8 cellular contexts compared by ENCODE assay signal in the genomic region with DNA sequence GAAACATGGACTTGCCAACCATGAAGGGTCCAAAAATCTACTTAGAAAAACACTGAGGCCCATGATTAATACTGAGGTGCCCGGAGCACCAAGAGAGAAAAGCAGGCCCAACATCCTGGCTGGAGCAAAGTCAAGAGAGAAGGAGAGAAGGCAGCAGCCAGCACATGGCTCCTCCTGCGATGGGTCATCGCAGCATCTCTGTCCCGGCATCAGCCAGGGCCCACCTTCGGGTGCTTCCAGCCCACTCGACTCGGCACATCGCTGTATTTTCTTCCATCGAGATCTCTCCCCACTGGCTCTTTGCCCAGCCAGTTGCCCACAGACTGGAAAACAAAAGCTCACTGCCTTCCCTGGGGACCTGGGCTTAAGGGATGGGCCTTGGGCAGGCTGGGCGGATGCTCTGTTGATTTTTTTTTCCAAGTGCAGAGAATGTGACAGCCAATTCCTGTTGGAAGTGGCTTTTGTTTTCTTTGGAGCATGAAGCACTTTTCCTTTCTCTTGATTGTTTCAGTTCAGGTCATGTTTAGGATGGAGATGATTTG. TPM values are rescaled to one million over a fixed set of nuclear protein-coding genes. Genes with fewer than 3 reads are reported as not detected.
DNase-seq lines count a peak whose midpoint lies in the region; ATAC-seq and TF ChIP-seq lines count a peak whose summit lies in the region.

No MANE protein-coding gene starts in this region.

- intact Hi-C loops in Panc1 (cut with micrococcal nuclease; ENCODE audit: unreplicated experiment) (no loop called here), sciatic nerve (cut with DNase I) (no loop called here)
- intact Hi-C loops in activated T-helper 1 cell treated with anti-CD3 and anti-CD28 coated beads, Interleukin-12 subunit alpha, Interleukin-12 subunit beta, Interleukin-2, Interleukin-4 antibody, amounts not matched to agents 30 ng/mL and 10 ng/mL and 1 ng/mL, durations not matched to agents 14 hours and 24 hours and 36 hours (cut with micrococcal nuclease), result no loop called here

- CTCF ChIA-PET in Panc1 (lab: Charles Lee), result no interaction called here

- TF ChIP-seq CTCF in Panc1 (IDR thresholded peaks at IDR 0.05), result no peak
- no peak for TF ChIP-seq CTCF in fibroblast of villous mesenchyme (IDR thresholded peaks at IDR 0.05; ENCODE audit: insufficient read depth, low read depth, low read length)

- peaks cover 22% of the 10 kb centered on the region for H3K27me3 Mint-ChIP-seq in activated T-cell treated with anti-CD3 and anti-CD28 coated beads, Interleukin-2, amount 50 U/mL, for 72 hours (ENCODE audit: low read depth)
- H3K27me3 Mint-ChIP-seq in activated T-helper 1 cell treated with anti-CD3 and anti-CD28 coated beads, Interleukin-12 subunit alpha, Interleukin-12 subunit beta, Interleukin-2, Interleukin-4 antibody, amounts not matched to agents 30 ng/mL and 10 ng/mL and 1 ng/mL, durations not matched to agents 14 hours and 24 hours and 36 hours (ENCODE audit: insufficient read depth), result peaks cover 3% of the 10 kb centered on the region
- peaks cover 12% of the 10 kb centered on the region for H3K27me3 Mint-ChIP-seq in T-helper 17 cell

- DNase-seq in DMS153 treated with DMSO at 0.1 percent for 48 hours (lab: John Stamatoyannopoulos, UW; ENCODE audit: unreplicated experiment), result peak; percentile 84
- no peak for DNase-seq in Panc1 (ENCODE audit: low read depth, low spot score)
- DNase-seq in fibroblast of villous mesenchyme (ENCODE audit: low read depth), result peak; percentile 57
- peak; percentile 84 for DNase-seq in sciatic nerve (ENCODE audit: low spot score)
- DNase-seq in foreskin melanocyte, result no peak
- no peak for DNase-seq in activated T-cell treated with anti-CD3 and anti-CD28 coated beads, Interleukin-2, amount 50 U/mL, for 72 hours
- DNase-seq in activated T-helper 1 cell treated with anti-CD3 and anti-CD28 coated beads, Interleukin-12 subunit alpha, Interleukin-12 subunit beta, Interleukin-2, Interleukin-4 antibody, amounts not matched to agents 30 ng/mL and 10 ng/mL and 1 ng/mL, durations not matched to agents 14 hours and 24 hours and 36 hours (ENCODE audit: low spot score), result no peak
- no peak for DNase-seq in T-helper 17 cell

- in situ Hi-C loops in Panc1 (cut with HindIII; ENCODE audit: low pct_unique_long_range_greater_than_20kb, low sequenced_read_pairs), result no loop called here

- H3K9me3 Mint-ChIP-seq in activated T-cell treated with anti-CD3 and anti-CD28 coated beads, Interleukin-2, amount 50 U/mL, for 72 hours, result no peaks in the 10 kb centered on the region
- no peaks in the 10 kb centered on the region for H3K9me3 Mint-ChIP-seq in activated T-helper 1 cell treated with anti-CD3 and anti-CD28 coated beads, Interleukin-12 subunit alpha, Interleukin-12 subunit beta, Interleukin-2, Interleukin-4 antibody, amounts not matched to agents 30 ng/mL and 10 ng/mL and 1 ng/mL, durations not matched to agents 14 hours and 24 hours and 36 hours

- H3K36me3 Mint-ChIP-seq in activated T-cell treated with anti-CD3 and anti-CD28 coated beads, Interleukin-2, amount 50 U/mL, for 72 hours (ENCODE audit: insufficient read depth in 2 of 2), result peaks cover 0 to 2% of the 10 kb centered on the region in 2 donors
- peaks cover 2% of the 10 kb centered on the region for H3K36me3 Mint-ChIP-seq in activated T-helper 1 cell treated with anti-CD3 and anti-CD28 coated beads, Interleukin-12 subunit alpha, Interleukin-12 subunit beta, Interleukin-2, Interleukin-4 antibody, amounts not matched to agents 30 ng/mL and 10 ng/mL and 1 ng/mL, durations not matched to agents 14 hours and 24 hours and 36 hours (ENCODE audit: low read depth)
- no peaks in the 10 kb centered on the region for H3K36me3 Mint-ChIP-seq in T-helper 17 cell (ENCODE audit: low read depth)

- POLR2A ChIA-PET in Panc1 (lab: Charles Lee), result no interaction called here

- no peaks in the 10 kb centered on the region for H3K27me3 ChIP-seq in Panc1 (ENCODE audit: control insufficient read depth, insufficient read depth, low read length)

- H3K4me1 Mint-ChIP-seq in activated T-cell treated with anti-CD3 and anti-CD28 coated beads, Interleukin-2, amount 50 U/mL, for 72 hours (ENCODE audit: low read depth), result peaks cover 16% of the 10 kb centered on the region
- peaks cover 4% of the 10 kb centered on the region for H3K4me1 Mint-ChIP-seq in activated T-helper 1 cell treated with anti-CD3 and anti-CD28 coated beads, Interleukin-12 subunit alpha, Interleukin-12 subunit beta, Interleukin-2, Interleukin-4 antibody, amounts not matched to agents 30 ng/mL and 10 ng/mL and 1 ng/mL, durations not matched to agents 14 hours and 24 hours and 36 hours (ENCODE audit: low read depth)
- H3K4me1 Mint-ChIP-seq in T-helper 17 cell, result peaks cover 2% of the 10 kb centered on the region

- H3K4me3 Mint-ChIP-seq in activated T-cell treated with anti-CD3 and anti-CD28 coated beads, Interleukin-2, amount 50 U/mL, for 72 hours, result no peak overlapping the region
- H3K4me3 Mint-ChIP-seq in activated T-helper 1 cell treated with anti-CD3 and anti-CD28 coated beads, Interleukin-12 subunit alpha, Interleukin-12 subunit beta, Interleukin-2, Interleukin-4 antibody, amounts not matched to agents 30 ng/mL and 10 ng/mL and 1 ng/mL, durations not matched to agents 14 hours and 24 hours and 36 hours, result no peak overlapping the region
- no peak overlapping the region for H3K4me3 Mint-ChIP-seq in T-helper 17 cell

- no peaks in the 10 kb centered on the region for H3K36me3 ChIP-seq in Panc1 (ENCODE audit: control insufficient read depth, insufficient read depth, low read length)

- no peak overlapping the region for H3K4me3 ChIP-seq in Panc1 (ENCODE audit: low read depth in 2 of 2, low read length in 2 of 2)
- no peak overlapping the region for H3K4me3 ChIP-seq in fibroblast of villous mesenchyme (ENCODE audit: low read depth, low read length)

- peaks cover 26% of the 10 kb centered on the region for H3K4me1 ChIP-seq in Panc1 (ENCODE audit: control insufficient read depth, insufficient read depth, low read length)

- BruUV-seq in Panc1 (replicated peaks; lab: Mats Ljungman, UMichigan), result no TSS peak

- H3K9me3 ChIP-seq in Panc1 (ENCODE audit: control insufficient read depth, insufficient read depth, low read depth, low read length), result no peaks in the 10 kb centered on the region
- H3K9me3 ChIP-seq in T-helper 17 cell (ENCODE audit: control insufficient read depth, low read length, poor library complexity, severe bottlenecking), result no peaks in the 10 kb centered on the region

- ATAC-seq in Panc1 (peak; percentile 53; the same call in 1 of the 2 replicates), sciatic nerve (peak; percentile 92), T-helper 17 cell (no peak)
- no peak for ATAC-seq in activated T-cell treated with anti-CD3 and anti-CD28 coated beads, Interleukin-2, amount 50 U/mL, for 72 hours (replicated peaks in 1 of 2)

- H3K27ac ChIP-seq in Panc1 (ENCODE audit: low read length), result peak overlapping the region; percentile 81

- no peak overlapping the region for H3K27ac Mint-ChIP-seq in activated T-cell treated with anti-CD3 and anti-CD28 coated beads, Interleukin-2, amount 50 U/mL, for 72 hours
- no peak overlapping the region for H3K27ac Mint-ChIP-seq in activated T-helper 1 cell treated with anti-CD3 and anti-CD28 coated beads, Interleukin-12 subunit alpha, Interleukin-12 subunit beta, Interleukin-2, Interleukin-4 antibody, amounts not matched to agents 30 ng/mL and 10 ng/mL and 1 ng/mL, durations not matched to agents 14 hours and 24 hours and 36 hours
- no peak overlapping the region for H3K27ac Mint-ChIP-seq in T-helper 17 cell

RNA-seq across cellular contexts. Expression of gene CYB5B, which starts 58.1 kb away (rescaled TPM):
- total RNA-seq in Panc1 (2021; ENCODE audit: unreplicated experiment) (326 TPM), fibroblast of villous mesenchyme (109 and 142 TPM in 2 replicates), sciatic nerve (62.5 TPM), T-helper 17 cell (10 to 100 TPM; 32.8 to 42.4 TPM)
- 396 TPM for polyA plus RNA-seq in Panc1 (2012; ENCODE audit: insufficient read length)
- total RNA-seq in activated T-cell treated with anti-CD3 and anti-CD28 coated beads, Interleukin-2, amount 50 U/mL, for 72 hours, result 100 to 1,000 TPM; 176 to 197 TPM
- 157 and 166 TPM in 2 replicates for total RNA-seq in activated T-helper 1 cell treated with anti-CD3 and anti-CD28 coated beads, Interleukin-12 subunit alpha, Interleukin-12 subunit beta, Interleukin-2, Interleukin-4 antibody, amounts not matched to agents 30 ng/mL and 10 ng/mL and 1 ng/mL, durations not matched to agents 14 hours and 24 hours and 36 hours

Comparison
In these comparisons a context has a peak if more than half of its experiments do, and no peak if none do; other contexts are left out.
1. DNase-seq: peak in DMS153 treated with DMSO at 0.1 percent for 48 hours (single experiment), fibroblast of villous mesenchyme (single experiment) and sciatic nerve (single experiment); none in Panc1 (single experiment), foreskin melanocyte (single experiment), activated T-cell treated with anti-CD3 and anti-CD28 coated beads, Interleukin-2, amount 50 U/mL, for 72 hours (0 of 2), activated T-helper 1 cell treated with anti-CD3 and anti-CD28 coated beads, Interleukin-12 subunit alpha, Interleukin-12 subunit beta, Interleukin-2, Interleukin-4 antibody, amounts not matched to agents 30 ng/mL and 10 ng/mL and 1 ng/mL, durations not matched to agents 14 hours and 24 hours and 36 hours (single experiment) and T-helper 17 cell (0 of 3).
2. ATAC-seq: peak in Panc1 (single experiment) and sciatic nerve (single experiment); none in activated T-cell treated with anti-CD3 and anti-CD28 coated beads, Interleukin-2, amount 50 U/mL, for 72 hours (0 of 2) and T-helper 17 cell (single experiment).